8 cellular contexts compared by ENCODE assay signal in the genomic region with DNA sequence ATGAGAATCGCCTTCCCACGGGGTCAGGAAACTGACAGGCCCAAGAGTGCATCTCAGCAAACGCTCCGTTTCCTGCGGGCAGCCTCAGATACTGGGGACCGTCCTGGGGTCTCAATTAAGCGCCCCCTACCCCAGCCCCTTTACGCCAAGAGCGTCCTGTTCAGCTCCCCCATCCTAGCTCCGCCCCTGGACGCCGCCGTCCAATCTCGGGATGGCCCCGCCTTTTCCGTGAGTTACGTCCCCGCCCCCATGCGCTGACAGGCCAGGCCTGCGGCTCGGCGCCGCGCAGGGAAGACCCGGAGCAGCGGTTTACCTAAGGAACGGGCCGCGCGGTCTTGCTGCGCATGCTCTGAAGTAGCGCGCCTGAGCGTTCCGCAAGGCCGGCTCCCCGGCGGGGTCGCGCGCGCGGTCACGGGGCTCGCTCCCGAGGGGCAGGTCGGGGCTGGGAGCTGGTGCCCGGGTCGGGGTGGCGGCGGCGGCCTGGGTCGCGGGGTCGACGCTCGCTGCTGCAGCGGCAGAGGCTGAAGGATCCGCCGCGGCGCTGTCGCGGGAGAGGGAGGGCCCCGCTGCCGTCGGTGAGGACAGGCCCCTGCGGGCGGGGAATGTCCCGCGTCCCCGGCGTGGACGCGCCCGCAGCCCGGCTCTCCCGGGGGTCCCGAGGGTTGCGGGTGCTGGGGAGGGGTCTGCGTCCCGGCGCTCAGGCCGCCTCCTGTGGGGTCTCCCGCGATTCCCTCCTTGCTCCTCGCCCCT. TPM values are rescaled to one million over a fixed set of nuclear protein-coding genes. Genes with fewer than 3 reads are reported as not detected.
DNase-seq lines count a peak whose midpoint lies in the region; ATAC-seq and TF ChIP-seq lines count a peak whose summit lies in the region.

A gene with protein sequence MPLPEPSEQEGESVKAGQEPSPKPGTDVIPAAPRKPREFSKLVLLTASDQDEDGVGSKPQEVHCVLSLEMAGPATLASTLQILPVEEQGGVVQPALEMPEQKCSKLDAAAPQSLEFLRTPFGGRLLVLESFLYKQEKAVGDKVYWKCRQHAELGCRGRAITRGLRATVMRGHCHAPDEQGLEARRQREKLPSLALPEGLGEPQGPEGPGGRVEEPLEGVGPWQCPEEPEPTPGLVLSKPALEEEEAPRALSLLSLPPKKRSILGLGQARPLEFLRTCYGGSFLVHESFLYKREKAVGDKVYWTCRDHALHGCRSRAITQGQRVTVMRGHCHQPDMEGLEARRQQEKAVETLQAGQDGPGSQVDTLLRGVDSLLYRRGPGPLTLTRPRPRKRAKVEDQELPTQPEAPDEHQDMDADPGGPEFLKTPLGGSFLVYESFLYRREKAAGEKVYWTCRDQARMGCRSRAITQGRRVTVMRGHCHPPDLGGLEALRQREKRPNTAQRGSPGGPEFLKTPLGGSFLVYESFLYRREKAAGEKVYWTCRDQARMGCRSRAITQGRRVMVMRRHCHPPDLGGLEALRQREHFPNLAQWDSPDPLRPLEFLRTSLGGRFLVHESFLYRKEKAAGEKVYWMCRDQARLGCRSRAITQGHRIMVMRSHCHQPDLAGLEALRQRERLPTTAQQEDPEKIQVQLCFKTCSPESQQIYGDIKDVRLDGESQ (plus strand): TSS at position 352 of the 750 bp plus-strand sequence. CDS start 17,755 bp downstream, outside the sequence.

- H3K4me1 ChIP-seq in PC-3 (ENCODE audit: insufficient read depth, low read length) (peaks cover 29% of the 10 kb centered on the region), mucosa of descending colon (ENCODE audit: low read depth) (peaks cover 2% of the 10 kb centered on the region)

- H3K79me2 ChIP-seq in PC-3 (ENCODE audit: low read length) = peaks cover 17% of the 10 kb centered on the region

- H3K4me2 ChIP-seq in PC-3 (ENCODE audit: low read length) = peak within 1 kb of the TSS; percentile 81

- H2AFZ ChIP-seq in PC-3 (ENCODE audit: low read length) = peak within 1 kb of the TSS; percentile 96

- BruUV-seq in PC-3 (replicated peaks; lab: Mats Ljungman, UMichigan) = no TSS peak

- intact Hi-C loops in PC-3 (cut with micrococcal nuclease) = no loop called here
- intact Hi-C loops in mucosa of descending colon (cut with DNase I, micrococcal nuclease) = no loop called here

- TF ChIP-seq CTCF in PC-3 (conservative IDR thresholded peaks at IDR 0.05; ENCODE audit: low read depth, low read length) (no peak), epithelial cell of esophagus (IDR thresholded peaks at IDR 0.05; ENCODE audit: insufficient read depth, low read depth, low read length, missing control alignments) (no peak), mucosa of descending colon (IDR thresholded peaks at IDR 0.05) (no peak)

- POLR2A ChIA-PET in PC-3 (lab: Charles Lee; ENCODE audit: unreplicated experiment) = interaction anchor here (0.6 to 0.8 kb wide), 3 partner anchors 37 to 69 kb away, joined by 4 to 6 read pairs (median 5); no protein-coding TSS in a partner anchor

- H3K9me3 ChIP-seq in PC-3 (ENCODE audit: low read length) = no peaks in the 10 kb centered on the region
- no peaks in the 10 kb centered on the region for H3K9me3 ChIP-seq in mucosa of descending colon

- H3K36me3 ChIP-seq in PC-3 (ENCODE audit: low read depth, low read length) = no peaks in the 10 kb centered on the region
- H3K36me3 ChIP-seq in mucosa of descending colon (ENCODE audit: low read depth) = no peaks in the 10 kb centered on the region

- H3K9me2 ChIP-seq in PC-3 (replicated peaks; ENCODE audit: low read length) = no peaks in the 10 kb centered on the region

- H3F3A ChIP-seq in PC-3 (ENCODE audit: low read length, unreplicated experiment) = peaks cover 4% of the 10 kb centered on the region

- no peaks in the 10 kb centered on the region for H3K27me3 ChIP-seq in PC-3 (ENCODE audit: low read length)

- H4K20me1 ChIP-seq in PC-3 (ENCODE audit: low read length) = no peaks in the 10 kb centered on the region

- H3K27ac ChIP-seq in PC-3 (ENCODE audit: low read length) = no peak within 1 kb of the TSS

- CTCF ChIA-PET in PC-3 (lab: Charles Lee) = interaction anchor here (0.7 to 0.9 kb wide), 2 partner anchors 15 to 660 kb away, joined by 7 to 8 read pairs; no protein-coding TSS in a partner anchor

- peak within 1 kb of the TSS; percentile 72 for H3K4me3 ChIP-seq in Jurkat, Clone E6-1 (ENCODE audit: low read length)
- peak within 1 kb of the TSS; percentile 95 for H3K4me3 ChIP-seq in PC-3 (ENCODE audit: low read length)
- peak within 1 kb of the TSS; percentile 80 for H3K4me3 ChIP-seq in epithelial cell of esophagus (ENCODE audit: low read length)
- peak within 1 kb of the TSS; percentile 77 for H3K4me3 ChIP-seq in mucosa of descending colon

- peak; percentile 83 for DNase-seq in DMS153 treated with DMSO at 0.1 percent for 48 hours (lab: John Stamatoyannopoulos, UW; ENCODE audit: unreplicated experiment)
- DNase-seq in Jurkat, Clone E6-1 (ENCODE audit: low read depth, low spot score) = peak; percentile 96
- DNase-seq in PC-3 = peak; percentile 96
- peak; percentile 99 for DNase-seq in activated T-cell treated with anti-CD3 and anti-CD28 coated beads for 48 hours (ENCODE audit: low read depth)
- peak; percentile 99 for DNase-seq in epithelial cell of esophagus (ENCODE audit: low read depth)
- peak; percentile 99 to 100 (median 99) for DNase-seq in mucosa of descending colon
- peak; percentile 90 to 98 for DNase-seq in stimulated activated CD8-positive, alpha-beta memory T cell treated with anti-CD3 and anti-CD28 coated beads, Interleukin-4, amount 100 ng/mL, for 1 hour (ENCODE audit: low read depth in 2 of 2, low spot score in 1 of 2)

- peak within 1 kb of the TSS; percentile 66 for H3K9ac ChIP-seq in PC-3 (ENCODE audit: low read length)

- ATAC-seq in GM21717 (IDR thresholded peaks at IDR 0.05; ENCODE audit: unreplicated experiment) (peak; percentile 83), PC-3 (peak; percentile 88), mucosa of descending colon (peak; percentile 99)

RNA-seq across cellular contexts. Expression of the gene that starts here (rescaled TPM):
- 38.8 TPM for polyA plus RNA-seq in Jurkat, Clone E6-1 (2012; ENCODE audit: insufficient read depth, insufficient read length)
- 41.4 and 54.7 TPM in 2 replicates for total RNA-seq in PC-3 (2014; rRNA removed)
- total RNA-seq in mucosa of descending colon = 10 to 100 TPM; 26.6 to 46.0 (median 34.3) TPM
